ENCODE assay signal across 21 cellular contexts in the genomic region with DNA sequence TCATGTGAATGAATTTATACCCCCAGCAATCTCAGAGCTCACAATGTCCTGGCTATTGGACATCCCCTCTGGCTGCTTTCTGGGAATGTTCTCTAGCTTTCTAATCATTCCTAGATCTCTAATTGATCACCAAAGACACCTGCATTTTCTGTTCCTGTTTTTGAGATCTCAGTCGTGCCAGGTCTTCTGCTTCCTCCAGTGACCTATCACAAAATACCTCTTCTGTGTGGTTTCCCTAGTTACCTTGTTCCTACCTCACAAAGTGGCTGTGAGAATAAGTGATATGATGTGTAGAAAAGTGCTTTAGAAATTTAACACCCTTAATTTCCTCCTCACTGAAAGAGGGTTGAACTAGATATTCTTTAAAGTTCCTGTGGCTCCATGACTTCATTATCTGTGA.
"Had no signal": no experiment of that assay in that cellular context is flagged by ENCODE, and none has a peak within 500 bp of the region (broad histone marks: within the 10 kb centered on the region; RNA-seq: fewer than 3 reads in every experiment).

No MANE protein-coding gene starts in this region.

- DNase-seq: activated B cell treated with CpG ODN at 0.5 μM for 24 hours; activated CD4-positive, alpha-beta T cell treated with anti-CD3 and anti-CD28 coated beads for 36 hours; activated CD8-positive, alpha-beta memory T cell treated with anti-CD3 and anti-CD28 coated beads, Interleukin-2, amount 10 ng/mL, durations not matched to agents 7 days and 5 days; activated CD8-positive, alpha-beta T cell treated with anti-CD3 and anti-CD28 coated beads, Interleukin-2, amount 10 ng/mL, durations not matched to agents 7 days and 5 days; activated naive CD4-positive, alpha-beta T cell; activated T-cell treated with anti-CD3 and anti-CD28 coated beads, Interleukin-2, amount 50 U/mL, for 72 hours; central memory CD4-positive, alpha-beta T cell; dermis blood vessel endothelial cell; effector CD4-positive, alpha-beta T cell; foreskin keratinocyte; heart right ventricle; kidney glomerular epithelial cell; lower lobe of right lung; mesenchymal stem cell; natural killer cell; spleen; stimulated activated naive CD4-positive, alpha-beta T cell; tibial artery; upper lobe of right lung had no signal

- H3K9me3 Mint-ChIP-seq: activated B cell treated with CpG ODN at 0.5 μM for 24 hours, natural killer cell had no signal

- H3K4me3 Mint-ChIP-seq: activated B cell treated with CpG ODN at 0.5 μM for 24 hours; activated CD4-positive, alpha-beta T cell treated with anti-CD3 and anti-CD28 coated beads for 36 hours; activated CD8-positive, alpha-beta memory T cell treated with anti-CD3 and anti-CD28 coated beads, Interleukin-2, amount 10 ng/mL, durations not matched to agents 7 days and 5 days; activated CD8-positive, alpha-beta T cell treated with anti-CD3 and anti-CD28 coated beads, Interleukin-2, amount 10 ng/mL, durations not matched to agents 7 days and 5 days; activated T-cell treated with anti-CD3 and anti-CD28 coated beads, Interleukin-2, amount 50 U/mL, for 72 hours; natural killer cell had no signal

- H3K27me3 Mint-ChIP-seq: activated B cell treated with CpG ODN at 0.5 μM for 24 hours; activated CD4-positive, alpha-beta T cell treated with anti-CD3 and anti-CD28 coated beads for 36 hours; activated CD8-positive, alpha-beta memory T cell treated with anti-CD3 and anti-CD28 coated beads, Interleukin-2, amount 10 ng/mL, durations not matched to agents 7 days and 5 days had no signal

- H3K27ac Mint-ChIP-seq: activated B cell treated with CpG ODN at 0.5 μM for 24 hours; activated CD4-positive, alpha-beta T cell treated with anti-CD3 and anti-CD28 coated beads for 36 hours; activated CD8-positive, alpha-beta memory T cell treated with anti-CD3 and anti-CD28 coated beads, Interleukin-2, amount 10 ng/mL, durations not matched to agents 7 days and 5 days; activated CD8-positive, alpha-beta T cell treated with anti-CD3 and anti-CD28 coated beads, Interleukin-2, amount 10 ng/mL, durations not matched to agents 7 days and 5 days; activated naive CD4-positive, alpha-beta T cell treated with anti-CD3 and anti-CD28 coated beads, Interleukin-2, amount 50 U/mL, for 72 hours; activated T-cell treated with anti-CD3 and anti-CD28 coated beads, Interleukin-2, amount 50 U/mL, for 72 hours; natural killer cell had no signal

- ATAC-seq: activated CD4-positive, alpha-beta T cell treated with anti-CD3 and anti-CD28 coated beads for 36 hours; activated CD8-positive, alpha-beta memory T cell treated with anti-CD3 and anti-CD28 coated beads, Interleukin-2, amount 10 ng/mL, durations not matched to agents 7 days and 5 days; activated CD8-positive, alpha-beta T cell treated with anti-CD3 and anti-CD28 coated beads, Interleukin-2, amount 10 ng/mL, durations not matched to agents 7 days and 5 days; activated naive CD4-positive, alpha-beta T cell treated with anti-CD3 and anti-CD28 coated beads, Interleukin-2, amount 50 U/mL, for 72 hours; activated T-cell treated with anti-CD3 and anti-CD28 coated beads, Interleukin-2, amount 50 U/mL, for 72 hours; heart right ventricle; left lobe of liver; lower lobe of right lung; natural killer cell; upper lobe of right lung had no signal

- H3K4me1 Mint-ChIP-seq: activated B cell treated with CpG ODN at 0.5 μM for 24 hours; activated CD4-positive, alpha-beta T cell treated with anti-CD3 and anti-CD28 coated beads for 36 hours; activated CD8-positive, alpha-beta memory T cell treated with anti-CD3 and anti-CD28 coated beads, Interleukin-2, amount 10 ng/mL, durations not matched to agents 7 days and 5 days; natural killer cell had no signal

- H3K36me3 Mint-ChIP-seq: activated CD8-positive, alpha-beta memory T cell treated with anti-CD3 and anti-CD28 coated beads, Interleukin-2, amount 10 ng/mL, durations not matched to agents 7 days and 5 days; activated naive CD4-positive, alpha-beta T cell treated with anti-CD3 and anti-CD28 coated beads, Interleukin-2, amount 50 U/mL, for 72 hours; natural killer cell had no signal
